Comparison of ENCODE assay signal across 24 cellular contexts in the genomic region with DNA sequence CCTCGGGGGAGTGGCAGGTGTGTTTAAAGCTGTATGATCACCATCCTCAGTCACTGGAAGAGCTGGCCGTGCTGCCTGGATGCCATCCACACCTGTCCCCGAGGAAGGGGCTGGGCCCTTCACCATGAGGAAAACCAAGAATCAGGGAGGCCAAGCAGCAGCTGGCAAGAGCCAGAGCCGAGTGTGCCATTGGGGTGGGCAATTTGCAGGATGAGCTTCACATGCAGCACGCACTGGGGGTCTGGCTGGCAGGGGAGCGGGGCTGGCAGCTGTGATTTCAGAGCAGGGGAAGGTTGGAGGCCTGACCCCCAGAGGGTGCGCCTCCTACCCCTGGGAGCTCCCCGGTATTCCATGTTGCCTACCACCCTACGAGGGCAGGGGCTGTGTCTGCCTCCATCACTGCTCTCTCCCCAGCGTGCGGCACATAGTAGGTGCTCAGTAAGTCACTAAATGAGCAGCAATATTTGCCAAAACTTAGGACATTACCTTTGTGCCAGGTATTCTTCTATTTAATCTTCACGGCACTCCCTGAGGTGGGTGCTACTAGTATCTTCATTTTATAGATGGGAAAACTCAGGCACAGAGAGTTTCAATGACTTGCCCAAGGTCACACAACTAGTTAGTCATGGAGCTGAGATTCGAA.
"Had no signal": no experiment of that assay in that cellular context is flagged by ENCODE, and none has a peak within 500 bp of the region (broad histone marks: within the 10 kb centered on the region; RNA-seq: fewer than 3 reads in every experiment).

No MANE protein-coding gene starts in this region.

- H3K9me3 ChIP-seq: gastroesophageal sphincter, ovary, psoas muscle, transverse colon, uterus had no signal

- H3K27ac ChIP-seq: epithelial cell of prostate, gastroesophageal sphincter, ovary, psoas muscle, transverse colon, uterus had no signal

- H3K4me3 ChIP-seq: gastroesophageal sphincter, lung, ovary, psoas muscle, transverse colon, uterus had no signal

- H3K4me1 ChIP-seq: gastroesophageal sphincter, psoas muscle, transverse colon, uterus had no signal

- DNase-seq: activated CD4-positive, alpha-beta memory T cell treated with anti-CD3 and anti-CD28 coated beads for 36 hours; activated CD4-positive, alpha-beta T cell treated with anti-CD3 and anti-CD28 coated beads for 48 hours; activated effector memory CD4-positive, alpha-beta T cell treated with Interleukin-2 at 50 U/mL for 16 hours; activated naive CD4-positive, alpha-beta T cell treated with anti-CD3 and anti-CD28 coated beads, Interleukin-2, amount 10 ng/mL, durations not matched to agents 7 days and 5 days; activated T-cell treated with anti-CD3 and anti-CD28 coated beads, Interleukin-2, amount 50 U/mL, for 48 hours; amygdala; cerebellar nuclear complex; cortex of kidney; left colon; natural killer cell; ovary; psoas muscle; stimulated activated CD4-positive, alpha-beta T cell treated with anti-CD3 and anti-CD28 coated beads, Interleukin-1b, Interleukin-23, amount 100 ng/mL, for 48 hours; T1000; transverse colon; uterus had no signal

- H3K36me3 Mint-ChIP-seq: activated CD4-positive, alpha-beta memory T cell treated with anti-CD3 and anti-CD28 coated beads for 36 hours; activated naive CD4-positive, alpha-beta T cell treated with anti-CD3 and anti-CD28 coated beads, Interleukin-2, amount 10 ng/mL, durations not matched to agents 7 days and 5 days; mesothelial cell of epicardium; natural killer cell; stimulated activated effector memory CD8-positive, alpha-beta T cell treated with anti-CD3 and anti-CD28 coated beads, Interleukin-12 subunit alpha, Interleukin-12 subunit beta, amount 100 ng/mL, for 72 hours had no signal

- H3K9me3 Mint-ChIP-seq: activated CD4-positive, alpha-beta memory T cell treated with anti-CD3 and anti-CD28 coated beads for 36 hours; activated naive CD4-positive, alpha-beta T cell treated with anti-CD3 and anti-CD28 coated beads, Interleukin-2, amount 10 ng/mL, durations not matched to agents 7 days and 5 days; mesothelial cell of epicardium; natural killer cell; stimulated activated effector memory CD8-positive, alpha-beta T cell treated with anti-CD3 and anti-CD28 coated beads, Interleukin-12 subunit alpha, Interleukin-12 subunit beta, amount 100 ng/mL, for 72 hours; T-helper 1 cell treated with Interleukin-12 subunit alpha and Interleukin-12 subunit beta and Interleukin-4 antibody, amounts not matched to agents 30 μg/mL and 1 μg/mL, for 36 hours had no signal

- H3K4me1 Mint-ChIP-seq: activated naive CD4-positive, alpha-beta T cell treated with anti-CD3 and anti-CD28 coated beads, Interleukin-2, amount 10 ng/mL, durations not matched to agents 7 days and 5 days; mesothelial cell of epicardium; natural killer cell; stimulated activated effector memory CD8-positive, alpha-beta T cell treated with anti-CD3 and anti-CD28 coated beads, Interleukin-12 subunit alpha, Interleukin-12 subunit beta, amount 100 ng/mL, for 72 hours had no signal

- H3K4me3 Mint-ChIP-seq: activated CD4-positive, alpha-beta memory T cell treated with anti-CD3 and anti-CD28 coated beads for 36 hours; activated naive CD4-positive, alpha-beta T cell treated with anti-CD3 and anti-CD28 coated beads, Interleukin-2, amount 10 ng/mL, durations not matched to agents 7 days and 5 days; mesothelial cell of epicardium; natural killer cell; stimulated activated effector memory CD8-positive, alpha-beta T cell treated with anti-CD3 and anti-CD28 coated beads, Interleukin-12 subunit alpha, Interleukin-12 subunit beta, amount 100 ng/mL, for 72 hours; T-helper 1 cell treated with Interleukin-12 subunit alpha and Interleukin-12 subunit beta and Interleukin-4 antibody, amounts not matched to agents 30 μg/mL and 1 μg/mL, for 36 hours had no signal

- H3K27ac Mint-ChIP-seq: activated CD4-positive, alpha-beta memory T cell treated with anti-CD3 and anti-CD28 coated beads for 36 hours; activated naive CD4-positive, alpha-beta T cell treated with anti-CD3 and anti-CD28 coated beads, Interleukin-2, amount 10 ng/mL, durations not matched to agents 7 days and 5 days; mesothelial cell of epicardium; stimulated activated effector memory CD8-positive, alpha-beta T cell treated with anti-CD3 and anti-CD28 coated beads, Interleukin-12 subunit alpha, Interleukin-12 subunit beta, amount 100 ng/mL, for 72 hours; T-helper 1 cell treated with Interleukin-12 subunit alpha and Interleukin-12 subunit beta and Interleukin-4 antibody, amounts not matched to agents 30 μg/mL and 1 μg/mL, for 36 hours had no signal

- ATAC-seq: gastroesophageal sphincter, left colon, natural killer cell, psoas muscle, right cardiac atrium had no signal

- H3K36me3 ChIP-seq: gastroesophageal sphincter, ovary, transverse colon, uterus had no signal

- H3K27me3 ChIP-seq: ovary, transverse colon, uterus had no signal

- FAIRE-seq: islet of Langerhans had no signal
